ENCODE assay signal across 8 cellular contexts in the genomic region with DNA sequence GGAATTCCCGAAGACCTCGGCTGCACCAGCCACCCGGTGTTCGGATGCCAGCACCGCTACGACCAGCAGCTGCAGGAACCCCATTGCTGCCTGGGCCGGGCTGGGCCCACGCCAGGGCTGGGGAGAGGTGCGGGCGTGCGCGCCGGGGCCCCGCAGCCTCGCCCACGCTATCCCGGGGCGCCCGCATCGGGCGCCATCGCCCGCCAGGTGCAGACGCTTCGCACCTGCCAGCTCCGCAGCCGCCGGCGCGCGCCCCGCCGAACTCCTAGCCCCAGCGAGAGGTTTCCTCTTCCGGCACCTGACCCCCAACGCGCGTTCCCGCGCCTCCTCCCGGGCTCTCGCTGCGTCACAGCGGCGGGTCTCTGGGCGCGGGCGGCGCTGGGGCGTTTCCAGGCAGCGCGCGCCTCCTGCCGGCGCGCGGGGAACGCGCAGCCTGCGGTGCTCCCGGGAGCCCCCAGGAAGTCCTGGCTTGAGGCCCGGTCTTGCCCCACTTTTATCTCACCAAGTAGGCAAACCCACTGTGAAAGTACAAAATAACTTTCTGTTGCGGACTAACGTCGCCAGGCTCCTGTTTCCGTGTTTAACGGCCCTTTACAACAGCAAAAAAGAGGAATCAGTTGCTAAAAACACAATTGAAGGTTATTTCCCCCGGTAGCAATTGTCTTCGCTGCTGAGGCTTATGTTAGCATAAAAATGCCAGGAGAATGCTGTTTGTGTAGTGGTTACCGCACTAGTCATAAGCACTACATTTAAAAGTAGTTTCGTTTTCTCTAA. TPM values are rescaled to one million over a fixed set of nuclear protein-coding genes. Genes with fewer than 3 reads are reported as not detected.
A peak's percentile ranks its signal among the peaks of the same experiment; 100 is the strongest.
DNase-seq lines count a peak whose midpoint lies in the region; ATAC-seq and TF ChIP-seq lines count a peak whose summit lies in the region.

A gene with protein sequence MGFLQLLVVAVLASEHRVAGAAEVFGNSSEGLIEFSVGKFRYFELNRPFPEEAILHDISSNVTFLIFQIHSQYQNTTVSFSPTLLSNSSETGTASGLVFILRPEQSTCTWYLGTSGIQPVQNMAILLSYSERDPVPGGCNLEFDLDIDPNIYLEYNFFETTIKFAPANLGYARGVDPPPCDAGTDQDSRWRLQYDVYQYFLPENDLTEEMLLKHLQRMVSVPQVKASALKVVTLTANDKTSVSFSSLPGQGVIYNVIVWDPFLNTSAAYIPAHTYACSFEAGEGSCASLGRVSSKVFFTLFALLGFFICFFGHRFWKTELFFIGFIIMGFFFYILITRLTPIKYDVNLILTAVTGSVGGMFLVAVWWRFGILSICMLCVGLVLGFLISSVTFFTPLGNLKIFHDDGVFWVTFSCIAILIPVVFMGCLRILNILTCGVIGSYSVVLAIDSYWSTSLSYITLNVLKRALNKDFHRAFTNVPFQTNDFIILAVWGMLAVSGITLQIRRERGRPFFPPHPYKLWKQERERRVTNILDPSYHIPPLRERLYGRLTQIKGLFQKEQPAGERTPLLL (minus strand): TSS at position 300 of the 774 bp plus-strand sequence. CDS start 216 bp downstream, at position 84.

- CTCF ChIA-PET in HCT116 (lab: Charles Lee), result interaction anchor here (0.8 to 2.6 kb wide), 9 partner anchors 9 to 291 kb away, joined by 3 to 68 read pairs (median 4); a partner anchor contains a TSS

- peak within 1 kb of the TSS; percentile 70 for H3K9ac ChIP-seq in HCT116 (ENCODE audit: low read length)
- H3K9ac ChIP-seq in MM.1S (ENCODE audit: low read length), result peak within 1 kb of the TSS; percentile 81
- H3K9ac ChIP-seq in stomach smooth muscle (ENCODE audit: low read length in 2 of 2), result peak within 1 kb of the TSS; percentile 95 to 98

- no peaks in the 10 kb centered on the region for H3K9me3 Mint-ChIP-seq in neural crest cell

- peaks cover 13% of the 10 kb centered on the region for H3F3A ChIP-seq in MM.1S (ENCODE audit: insufficient read depth, low read length)

- peak within 1 kb of the TSS; percentile 94 for H3K4me3 Mint-ChIP-seq in neural crest cell

- H3K27me3 Mint-ChIP-seq in neural crest cell (ENCODE audit: low read depth), result no peaks in the 10 kb centered on the region

- no peaks in the 10 kb centered on the region; a peak in 1 of 4 replicates for H3K36me3 ChIP-seq in HCT116 (ENCODE audit: control insufficient read depth in 1 of 2, insufficient read depth in 2 of 2, low read length in 2 of 2)
- no peaks in the 10 kb centered on the region for H3K36me3 ChIP-seq in MM.1S (replicated peaks; ENCODE audit: insufficient read depth, low read length)
- H3K36me3 ChIP-seq in stomach smooth muscle (ENCODE audit: control insufficient read depth in 2 of 2, insufficient read depth in 2 of 2, low read length in 2 of 2), result no peaks in the 10 kb centered on the region

- no TSS peak for BruUV-seq in HCT116 (replicated peaks; lab: Mats Ljungman, UMichigan)

- H3K9me2 ChIP-seq in HCT116 (ENCODE audit: insufficient read depth) (no peaks in the 10 kb centered on the region), MM.1S (replicated peaks; ENCODE audit: insufficient read depth, low read length) (no peaks in the 10 kb centered on the region)

- peak; percentile 82 for TF ChIP-seq RAD21 in HCT116 (IDR thresholded peaks at IDR 0.05; ENCODE audit: low read depth)

- peaks cover 34% of the 10 kb centered on the region for H3K4me1 Mint-ChIP-seq in neural crest cell

- H3K4me3 ChIP-seq in HCT116 (replicated peaks in 1 of 2; ENCODE audit: low read depth in 1 of 2, low read length in 2 of 2) (peak within 1 kb of the TSS; percentile 47 to 87), MM.1S (ENCODE audit: low read length) (peak within 1 kb of the TSS; percentile 91), foreskin fibroblast (ENCODE audit: low read depth in 1 of 2, low read length in 2 of 2) (peak within 1 kb of the TSS; percentile 81 to 99), stomach smooth muscle (ENCODE audit: low read length in 2 of 2) (peak within 1 kb of the TSS; percentile 93 to 97)

- H3K27ac ChIP-seq in HCT116 (ENCODE audit: low read depth, low read length), result peak within 1 kb of the TSS; percentile 61
- H3K27ac ChIP-seq in MM.1S (ENCODE audit: low read length), result peak within 1 kb of the TSS; percentile 95
- peak within 1 kb of the TSS; percentile 93 for H3K27ac ChIP-seq in stomach smooth muscle (ENCODE audit: low read length)

- peak; percentile 47 for TF ChIP-seq POLR2A in HCT116 (IDR thresholded peaks at IDR 0.05; ENCODE audit: borderline replicate concordance, extremely low read depth, insufficient read depth, insufficient read length)

- POLR2A ChIA-PET in HCT116 (lab: Charles Lee), result interaction anchor here (1.0 kb wide), 1 partner anchor 8 kb away, joined by 3 read pairs; a partner anchor contains a TSS

- H3K9me3 ChIP-seq in HCT116 (ENCODE audit: control insufficient read depth in 1 of 2, insufficient read depth in 1 of 2, low read depth in 1 of 2, low read length in 2 of 2) (no peaks in the 10 kb centered on the region), MM.1S (replicated peaks; ENCODE audit: insufficient read depth, low read length) (no peaks in the 10 kb centered on the region), stomach smooth muscle (ENCODE audit: control insufficient read depth in 2 of 2, low read length in 2 of 2) (no peaks in the 10 kb centered on the region)

- peak; percentile 95 for ATAC-seq in HCT116

- H3K4me1 ChIP-seq in HCT116 (ENCODE audit: control insufficient read depth in 1 of 2, insufficient read depth in 2 of 2, low read length in 2 of 2), result peaks cover 18 to 34% of the 10 kb centered on the region in 2 experiments; a peak in 3 of 4 replicates
- peaks cover 23% of the 10 kb centered on the region for H3K4me1 ChIP-seq in MM.1S (ENCODE audit: low read length)
- peaks cover 14% of the 10 kb centered on the region for H3K4me1 ChIP-seq in stomach smooth muscle (ENCODE audit: control insufficient read depth, insufficient read depth, low read length)

- H2AFZ ChIP-seq in HCT116 (ENCODE audit: low read depth, low read length, poor library complexity, severe bottlenecking) (peak within 1 kb of the TSS; percentile 65), MM.1S (ENCODE audit: low read length) (peak within 1 kb of the TSS; percentile 87)

- peak within 1 kb of the TSS; percentile 82 for H3K27ac Mint-ChIP-seq in neural crest cell (ENCODE audit: unreplicated experiment)

- intact Hi-C loops in HCT116 (cut with micrococcal nuclease), result loop anchor here (2.0 to 10.0 kb wide), 3 partner anchors 77 to 691 kb away; a partner anchor contains a TSS

- peak within 1 kb of the TSS; percentile 99 for H3K4me2 ChIP-seq in HCT116 (ENCODE audit: low read length)
- H3K4me2 ChIP-seq in MM.1S (ENCODE audit: low read depth, low read length), result peak within 1 kb of the TSS; percentile 97

- peak; percentile 78 to 97 (median 84) for TF ChIP-seq CTCF in HCT116 (IDR thresholded peaks at IDR 0.05 in 2 of 3, conservative IDR thresholded peaks at IDR 0.05 in 1 of 3; ENCODE audit: borderline replicate concordance in 1 of 3, insufficient read depth in 1 of 3, low read depth in 2 of 3, low read length in 2 of 3)
- TF ChIP-seq CTCF in MM.1S (IDR thresholded peaks at IDR 0.05; ENCODE audit: low read length), result peak; percentile 90
- TF ChIP-seq CTCF in foreskin fibroblast (IDR thresholded peaks at IDR 0.05; ENCODE audit: low read depth, low read length), result peak; percentile 81
- peak; percentile 100 for TF ChIP-seq CTCF in neural crest cell (conservative IDR thresholded peaks at IDR 0.05)

- H4K20me1 ChIP-seq in HCT116 (ENCODE audit: insufficient read depth), result no peaks in the 10 kb centered on the region
- no peaks in the 10 kb centered on the region for H4K20me1 ChIP-seq in MM.1S (ENCODE audit: insufficient read depth, low read length)

- RAD21 ChIA-PET in HCT116 (lab: Charles Lee; ENCODE audit: low non-redundant PET in 1 of 2, low total read pairs in 2 of 2, uncharacterized antibody in 2 of 2, unreplicated experiment in 2 of 2), result no interaction called here

- H3K36me3 Mint-ChIP-seq in neural crest cell (ENCODE audit: low read depth), result no peaks in the 10 kb centered on the region

- no peaks in the 10 kb centered on the region for H3K27me3 ChIP-seq in HCT116 (ENCODE audit: insufficient read depth, low read length)
- H3K27me3 ChIP-seq in MM.1S (replicated peaks; ENCODE audit: insufficient read depth, low read length), result no peaks in the 10 kb centered on the region
- H3K27me3 ChIP-seq in stomach smooth muscle (ENCODE audit: control insufficient read depth in 1 of 2, insufficient read depth in 2 of 2, low read length in 2 of 2), result no peaks in the 10 kb centered on the region

- H3K79me2 ChIP-seq in HCT116 (ENCODE audit: insufficient read depth, low read length) (peaks cover 37% of the 10 kb centered on the region), MM.1S (ENCODE audit: low read length) (peaks cover 36% of the 10 kb centered on the region)

- peak; percentile 97 for DNase-seq in GM03348 (ENCODE audit: low spot score)
- DNase-seq in HCT116 (ENCODE audit: low read depth, low spot score), result peak; percentile 77
- peak; percentile 97 for DNase-seq in MM.1S
- DNase-seq in SIG-M5 (lab: John Stamatoyannopoulos, UW), result peak; percentile 88
- peak; percentile 95 for DNase-seq in activated gamma-delta T cell (lab: John Stamatoyannopoulos, UW)
- peak; percentile 85 to 96 for DNase-seq in foreskin fibroblast
- peak; percentile 88 for DNase-seq in neural crest cell (ENCODE audit: low read depth, low spot score)

TF ChIP-seq in HCT116, 20 proteins besides CTCF, POLR2A, EP300 and RAD21 (continues in another document):
- TF ChIP-seq POLR2AphosphoS5 (IDR thresholded peaks at IDR 0.05; ENCODE audit: low read depth, low read length), result peak; percentile 85
- TF ChIP-seq EZH2phosphoT487 (IDR thresholded peaks at IDR 0.05; ENCODE audit: borderline replicate concordance), result no peak
- peak; percentile 19; the same call in 1 of the 2 replicates for TF ChIP-seq SIN3A (IDR thresholded peaks at IDR 0.05; ENCODE audit: low read depth)
- no peak for TF ChIP-seq EZH2 (IDR thresholded peaks at IDR 0.05)
- TF ChIP-seq CEBPB (IDR thresholded peaks at IDR 0.05; ENCODE audit: low read depth), result no peak
- TF ChIP-seq, protein P1, sequence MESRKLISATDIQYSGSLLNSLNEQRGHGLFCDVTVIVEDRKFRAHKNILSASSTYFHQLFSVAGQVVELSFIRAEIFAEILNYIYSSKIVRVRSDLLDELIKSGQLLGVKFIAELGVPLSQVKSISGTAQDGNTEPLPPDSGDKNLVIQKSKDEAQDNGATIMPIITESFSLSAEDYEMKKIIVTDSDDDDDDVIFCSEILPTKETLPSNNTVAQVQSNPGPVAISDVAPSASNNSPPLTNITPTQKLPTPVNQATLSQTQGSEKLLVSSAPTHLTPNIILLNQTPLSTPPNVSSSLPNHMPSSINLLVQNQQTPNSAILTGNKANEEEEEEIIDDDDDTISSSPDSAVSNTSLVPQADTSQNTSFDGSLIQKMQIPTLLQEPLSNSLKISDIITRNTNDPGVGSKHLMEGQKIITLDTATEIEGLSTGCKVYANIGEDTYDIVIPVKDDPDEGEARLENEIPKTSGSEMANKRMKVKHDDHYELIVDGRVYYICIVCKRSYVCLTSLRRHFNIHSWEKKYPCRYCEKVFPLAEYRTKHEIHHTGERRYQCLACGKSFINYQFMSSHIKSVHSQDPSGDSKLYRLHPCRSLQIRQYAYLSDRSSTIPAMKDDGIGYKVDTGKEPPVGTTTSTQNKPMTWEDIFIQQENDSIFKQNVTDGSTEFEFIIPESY (IDR thresholded peaks at IDR 0.05; ENCODE audit: extremely low read depth, insufficient replicate concordance, low read length), result peak; percentile 59

RNA-seq across cellular contexts. Expression of the gene that starts here (rescaled TPM):
- total RNA-seq in HCT116 (2021; ENCODE audit: unreplicated experiment) (46.5 TPM), neural crest cell (53.8 and 55.7 TPM in 2 replicates)
- 32.8 and 42.6 TPM in 2 replicates for polyA plus RNA-seq in HCT116 (2012)

Comparison
In these comparisons a context has a peak if more than half of its experiments do, and no peak if none do; other contexts are left out.
1. Peak in every context shown above with its lines: DNase-seq, ATAC-seq, H3K4me3 ChIP-seq and H3K27ac ChIP-seq.